ENCODE assay signal across 17 cellular contexts in genomic region chr2:11678306-11678960, GRCh38. TPM values are rescaled to one million over a fixed set of nuclear protein-coding genes. Genes with fewer than 3 reads are reported as not detected.
"Had no signal": no experiment of that assay in that cellular context is flagged by ENCODE, and none has a peak within 500 bp of the region (broad histone marks: within the 10 kb centered on the region; RNA-seq: fewer than 3 reads in every experiment).

No MANE protein-coding gene starts in this region.

- H3K9me3 ChIP-seq: neutrophil, right atrium auricular region had no signal

- DNase-seq: activated CD4-positive, alpha-beta T cell treated with anti-CD3 and anti-CD28 coated beads, Interleukin-2, amount 50 U/mL, for 1 hour; activated naive CD4-positive, alpha-beta T cell treated with Interleukin-2 at 50 U/mL for 16 hours; activated naive CD8-positive, alpha-beta T cell treated with anti-CD3 and anti-CD28 coated beads, Interleukin-2, amount 50 U/mL, for 24 hours; aorta; erythroblast; natural killer cell had no signal

- FAIRE-seq: islet of Langerhans had no signal

- ATAC-seq: activated CD4-positive, CD25-positive, alpha-beta regulatory T cell treated with anti-CD3 and anti-CD28 coated beads, Interleukin-2, amount 50 U/mL, for 24 hours; activated naive CD8-positive, alpha-beta T cell treated with anti-CD3 and anti-CD28 coated beads, Interleukin-2, amount 50 U/mL, for 24 hours; activated T-helper 17 cell treated with anti-CD3 and anti-CD28 coated beads, Interleukin-2, amount 50 U/mL, for 72 hours; natural killer cell had no signal

- H3K4me3 ChIP-seq: breast epithelium, right atrium auricular region, smooth muscle cell had no signal

- H3K36me3 ChIP-seq: breast epithelium, neutrophil, right atrium auricular region had no signal

- H3K4me1 ChIP-seq: breast epithelium had no signal

- H3K27ac ChIP-seq: breast epithelium, neutrophil, right atrium auricular region had no signal

- H3K27me3 ChIP-seq: right atrium auricular region had no signal

RNA-seq across cellular contexts. Expression of gene NTSR2, which starts 8.4 kb away (rescaled TPM):
- total RNA-seq: activated CD8-positive, alpha-beta memory T cell treated with anti-CD3 and anti-CD28 coated beads for 36 hours; activated T-helper 17 cell treated with anti-CD3 and anti-CD28 coated beads, Interleukin-2, amount 50 U/mL, for 72 hours; aorta; chondrocyte; mucosa of gallbladder; natural killer cell; right atrium auricular region; smooth muscle cell; ureter had no signal
